1 cellular context compared by ENCODE assay signal in the genomic region with DNA sequence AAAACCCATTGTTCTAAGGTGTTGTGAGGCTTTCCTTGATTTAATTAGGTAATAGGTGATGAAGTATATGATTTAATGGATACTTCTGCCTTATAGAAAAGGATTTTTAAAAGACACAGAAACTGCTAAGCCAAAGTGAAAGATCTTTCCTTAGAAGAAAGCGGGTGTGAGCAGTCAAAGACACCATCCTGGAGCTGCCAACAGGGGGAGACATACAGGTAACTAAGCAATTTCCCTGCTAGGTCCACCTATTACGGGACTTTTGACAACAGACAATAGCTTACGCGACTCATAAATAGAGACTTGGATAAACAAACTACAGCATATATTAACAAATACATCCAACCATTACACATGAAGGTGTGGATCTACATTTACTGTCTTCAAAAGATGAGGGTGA.
TF ChIP-seq lines count a peak whose summit lies in the region.

No MANE protein-coding gene starts in this region.

TF ChIP-seq in GM23338, 12 proteins besides CTCF, POLR2A, EP300 and RAD21 (continued from another document):
- TF ChIP-seq, protein P1, sequence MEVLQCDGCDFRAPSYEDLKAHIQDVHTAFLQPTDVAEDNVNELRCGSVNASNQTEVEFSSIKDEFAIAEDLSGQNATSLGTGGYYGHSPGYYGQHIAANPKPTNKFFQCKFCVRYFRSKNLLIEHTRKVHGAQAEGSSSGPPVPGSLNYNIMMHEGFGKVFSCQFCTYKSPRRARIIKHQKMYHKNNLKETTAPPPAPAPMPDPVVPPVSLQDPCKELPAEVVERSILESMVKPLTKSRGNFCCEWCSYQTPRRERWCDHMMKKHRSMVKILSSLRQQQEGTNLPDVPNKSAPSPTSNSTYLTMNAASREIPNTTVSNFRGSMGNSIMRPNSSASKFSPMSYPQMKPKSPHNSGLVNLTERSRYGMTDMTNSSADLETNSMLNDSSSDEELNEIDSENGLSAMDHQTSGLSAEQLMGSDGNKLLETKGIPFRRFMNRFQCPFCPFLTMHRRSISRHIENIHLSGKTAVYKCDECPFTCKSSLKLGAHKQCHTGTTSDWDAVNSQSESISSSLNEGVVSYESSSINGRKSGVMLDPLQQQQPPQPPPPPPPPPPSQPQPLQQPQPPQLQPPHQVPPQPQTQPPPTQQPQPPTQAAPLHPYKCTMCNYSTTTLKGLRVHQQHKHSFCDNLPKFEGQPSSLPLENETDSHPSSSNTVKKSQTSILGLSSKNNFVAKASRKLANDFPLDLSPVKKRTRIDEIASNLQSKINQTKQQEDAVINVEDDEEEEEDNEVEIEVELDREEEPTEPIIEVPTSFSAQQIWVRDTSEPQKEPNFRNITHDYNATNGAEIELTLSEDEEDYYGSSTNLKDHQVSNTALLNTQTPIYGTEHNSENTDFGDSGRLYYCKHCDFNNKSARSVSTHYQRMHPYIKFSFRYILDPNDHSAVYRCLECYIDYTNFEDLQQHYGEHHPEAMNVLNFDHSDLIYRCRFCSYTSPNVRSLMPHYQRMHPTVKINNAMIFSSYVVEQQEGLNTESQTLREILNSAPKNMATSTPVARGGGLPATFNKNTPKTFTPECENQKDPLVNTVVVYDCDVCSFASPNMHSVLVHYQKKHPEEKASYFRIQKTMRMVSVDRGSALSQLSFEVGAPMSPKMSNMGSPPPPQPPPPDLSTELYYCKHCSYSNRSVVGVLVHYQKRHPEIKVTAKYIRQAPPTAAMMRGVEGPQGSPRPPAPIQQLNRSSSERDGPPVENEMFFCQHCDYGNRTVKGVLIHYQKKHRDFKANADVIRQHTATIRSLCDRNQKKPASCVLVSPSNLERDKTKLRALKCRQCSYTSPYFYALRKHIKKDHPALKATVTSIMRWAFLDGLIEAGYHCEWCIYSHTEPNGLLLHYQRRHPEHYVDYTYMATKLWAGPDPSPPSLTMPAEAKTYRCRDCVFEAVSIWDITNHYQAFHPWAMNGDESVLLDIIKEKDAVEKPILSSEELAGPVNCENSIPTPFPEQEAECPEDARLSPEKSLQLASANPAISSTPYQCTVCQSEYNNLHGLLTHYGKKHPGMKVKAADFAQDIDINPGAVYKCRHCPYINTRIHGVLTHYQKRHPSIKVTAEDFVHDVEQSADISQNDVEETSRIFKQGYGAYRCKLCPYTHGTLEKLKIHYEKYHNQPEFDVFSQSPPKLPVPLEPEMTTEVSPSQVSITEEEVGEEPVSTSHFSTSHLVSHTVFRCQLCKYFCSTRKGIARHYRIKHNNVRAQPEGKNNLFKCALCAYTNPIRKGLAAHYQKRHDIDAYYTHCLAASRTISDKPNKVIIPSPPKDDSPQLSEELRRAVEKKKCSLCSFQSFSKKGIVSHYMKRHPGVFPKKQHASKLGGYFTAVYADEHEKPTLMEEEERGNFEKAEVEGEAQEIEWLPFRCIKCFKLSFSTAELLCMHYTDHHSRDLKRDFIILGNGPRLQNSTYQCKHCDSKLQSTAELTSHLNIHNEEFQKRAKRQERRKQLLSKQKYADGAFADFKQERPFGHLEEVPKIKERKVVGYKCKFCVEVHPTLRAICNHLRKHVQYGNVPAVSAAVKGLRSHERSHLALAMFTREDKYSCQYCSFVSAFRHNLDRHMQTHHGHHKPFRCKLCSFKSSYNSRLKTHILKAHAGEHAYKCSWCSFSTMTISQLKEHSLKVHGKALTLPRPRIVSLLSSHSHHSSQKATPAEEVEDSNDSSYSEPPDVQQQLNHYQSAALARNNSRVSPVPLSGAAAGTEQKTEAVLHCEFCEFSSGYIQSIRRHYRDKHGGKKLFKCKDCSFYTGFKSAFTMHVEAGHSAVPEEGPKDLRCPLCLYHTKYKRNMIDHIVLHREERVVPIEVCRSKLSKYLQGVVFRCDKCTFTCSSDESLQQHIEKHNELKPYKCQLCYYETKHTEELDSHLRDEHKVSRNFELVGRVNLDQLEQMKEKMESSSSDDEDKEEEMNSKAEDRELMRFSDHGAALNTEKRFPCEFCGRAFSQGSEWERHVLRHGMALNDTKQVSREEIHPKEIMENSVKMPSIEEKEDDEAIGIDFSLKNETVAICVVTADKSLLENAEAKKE (CRISPR knock-in tag; IDR thresholded peaks at IDR 0.05), result no peak
